Comparison of ENCODE assay signal across 8 cellular contexts in the genomic region with DNA sequence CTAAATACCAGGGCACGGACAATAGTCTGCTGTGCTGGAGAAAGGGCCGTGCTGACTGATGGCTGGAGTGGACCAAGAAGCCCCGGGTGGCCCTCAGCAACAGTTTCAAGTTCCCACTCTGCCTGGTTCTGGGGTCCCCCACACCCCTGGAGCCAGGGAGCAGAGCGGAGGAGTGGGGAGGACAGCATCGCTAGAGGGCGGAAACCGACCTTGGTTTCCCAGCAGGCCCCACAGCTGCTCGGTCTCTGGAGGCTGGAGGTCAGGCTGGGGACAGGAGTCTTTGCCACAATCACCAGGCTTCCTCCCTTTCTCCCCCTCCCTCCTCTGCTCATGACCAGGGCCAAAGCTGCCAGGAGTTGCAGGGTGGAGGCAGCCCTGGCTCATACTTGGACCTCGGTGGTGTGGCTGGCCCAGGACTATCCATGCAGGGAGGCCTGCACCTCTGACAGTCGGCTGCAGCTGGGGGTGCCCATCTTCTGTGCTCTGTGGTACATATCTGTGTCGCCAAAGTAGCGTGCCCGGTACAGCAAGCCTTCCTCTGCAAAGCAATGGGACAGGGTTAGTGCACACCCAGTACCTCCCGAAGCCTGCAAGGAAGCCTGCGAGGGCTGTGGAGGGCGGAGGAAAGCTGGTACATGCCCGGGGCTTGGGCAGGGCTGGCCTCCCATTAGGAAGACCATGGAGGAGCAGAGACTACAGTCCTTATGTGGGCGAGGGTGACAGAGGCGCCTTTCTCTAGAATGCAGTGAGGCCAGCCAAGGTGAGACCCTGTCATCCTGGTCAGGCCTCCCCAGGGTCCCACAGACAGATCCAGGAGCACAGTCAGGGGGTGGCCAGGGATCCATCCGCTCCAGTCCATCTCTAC. TPM values are rescaled to one million over a fixed set of nuclear protein-coding genes. Genes with fewer than 3 reads are reported as not detected.
DNase-seq lines count a peak whose midpoint lies in the region; ATAC-seq and TF ChIP-seq lines count a peak whose summit lies in the region.

No MANE protein-coding gene starts in this region.

- peak; percentile 29 to 54 for DNase-seq in stimulated activated CD4-positive, alpha-beta T cell treated with anti-CD3 and anti-CD28 coated beads, Interleukin-2, amount 100 ng/mL, for 24 hours
- DNase-seq in stimulated activated CD4-positive, alpha-beta T cell treated with anti-CD3 and anti-CD28 coated beads, Interleukin-4, amount 100 ng/mL, for 1 hour: no peak
- no peak for DNase-seq in WERI-Rb-1
- peak; percentile 81 for DNase-seq in fibroblast of mammary gland (ENCODE audit: low read depth)
- DNase-seq in renal cortical epithelial cell (ENCODE audit: low read depth): peak; percentile 69
- DNase-seq in EL: no peak
- no peak for DNase-seq in NCI-H82 treated with DMSO at 0.1 percent for 48 hours (lab: John Stamatoyannopoulos, UW; ENCODE audit: unreplicated experiment)

- H3K27me3 ChIP-seq in WERI-Rb-1 (ENCODE audit: insufficient read depth, low read depth, severe bottlenecking): no peaks in the 10 kb centered on the region

- peak; percentile 37 for ATAC-seq in HG03196 (IDR thresholded peaks at IDR 0.05; ENCODE audit: unreplicated experiment)

- no peaks in the 10 kb centered on the region for H3K9me3 ChIP-seq in WERI-Rb-1 (ENCODE audit: severe bottlenecking)

- TF ChIP-seq CTCF in WERI-Rb-1 (IDR thresholded peaks at IDR 0.05; ENCODE audit: low read depth, low read length) (no peak), fibroblast of mammary gland (conservative IDR thresholded peaks at IDR 0.05; ENCODE audit: control insufficient read depth, insufficient read depth, low read depth, low read length) (no peak)

- 0 out of 2 replicates have a peak overlapping the region, but pooled peaks have one; percentile 16 for H3K27ac ChIP-seq in WERI-Rb-1

- H3K36me3 ChIP-seq in WERI-Rb-1: peaks cover 58% of the 10 kb centered on the region

- H3K4me3 ChIP-seq in WERI-Rb-1 (ENCODE audit: low read depth, low read length) (no peak overlapping the region), fibroblast of mammary gland (ENCODE audit: control insufficient read depth, low read depth, low read length) (peak overlapping the region; percentile 1)

RNA-seq across cellular contexts. Expression of a gene that starts 19.1 kb away (rescaled TPM):
- total RNA-seq in renal cortical epithelial cell: 24.8 and 33.8 TPM in 2 replicates

Comparison
In these comparisons a context has a peak if more than half of its experiments do, and no peak if none do; other contexts are left out.
1. DNase-seq: peak in stimulated activated CD4-positive, alpha-beta T cell treated with anti-CD3 and anti-CD28 coated beads, Interleukin-2, amount 100 ng/mL, for 24 hours (2 of 2), fibroblast of mammary gland (single experiment) and renal cortical epithelial cell (single experiment); none in stimulated activated CD4-positive, alpha-beta T cell treated with anti-CD3 and anti-CD28 coated beads, Interleukin-4, amount 100 ng/mL, for 1 hour (single experiment), WERI-Rb-1 (single experiment), EL (single experiment) and NCI-H82 treated with DMSO at 0.1 percent for 48 hours (single experiment).